In genomic region chr1:24830680-24831272, GRCh38 we compare ENCODE assay signal across 9 cellular contexts.
DNase-seq lines count a peak whose midpoint lies in the region; ATAC-seq, FAIRE-seq and TF ChIP-seq lines count a peak whose summit lies in the region.
"Had no signal": no experiment of that assay in that cellular context is flagged by ENCODE, and none has a peak within 500 bp of the region (broad histone marks: within the 10 kb centered on the region; RNA-seq: fewer than 3 reads in every experiment).

No MANE protein-coding gene starts in this region.

- H3K27me3 ChIP-seq in SU-DHL-6 (ENCODE audit: low read length) (no peaks in the 10 kb centered on the region), pancreas (no peaks in the 10 kb centered on the region)
- H3K27me3 ChIP-seq: BLaER1 had no signal

- H3K79me2 ChIP-seq in SU-DHL-6 (ENCODE audit: insufficient read depth, low read length), result peaks cover 71% of the 10 kb centered on the region

- peaks cover 32% of the 10 kb centered on the region for H4K20me1 ChIP-seq in SU-DHL-6 (ENCODE audit: low read depth, low read length)

- H3K4me2 ChIP-seq in SU-DHL-6 (ENCODE audit: low read depth, low read length, poor library complexity, severe bottlenecking), result no peak overlapping the region
- H3K4me2 ChIP-seq: BLaER1 had no signal

- peaks cover 57% of the 10 kb centered on the region for H3F3A ChIP-seq in SU-DHL-6 (ENCODE audit: insufficient read depth)

- peak overlapping the region; percentile 17; the same call in 1 of the 2 replicates for H3K27ac ChIP-seq in SU-DHL-6 (ENCODE audit: low read depth, low read length)
- no peak overlapping the region for H3K27ac ChIP-seq in pancreas
- H3K27ac ChIP-seq: BLaER1 had no signal

- peak; percentile 91 for FAIRE-seq in pancreas (lab: Jason Lieb, UNC)

- H3K36me3 ChIP-seq in SU-DHL-6 (ENCODE audit: low read length), result peaks cover 32% of the 10 kb centered on the region
- no peaks in the 10 kb centered on the region for H3K36me3 ChIP-seq in pancreas

- TF ChIP-seq CTCF in SU-DHL-6 (IDR thresholded peaks at IDR 0.05; ENCODE audit: insufficient read depth, low read length, poor library complexity, severe bottlenecking), result peak; percentile 47
- peak; percentile 47 for TF ChIP-seq CTCF in foreskin fibroblast (IDR thresholded peaks at IDR 0.05; ENCODE audit: low read depth, low read length)
- peak; percentile 54 to 71 (median 58) for TF ChIP-seq CTCF in pancreas (IDR thresholded peaks at IDR 0.05)

- peaks cover 0 to 6% (median 6%) of the 10 kb centered on the region in 3 donors for H3K4me1 ChIP-seq in pancreas

- ATAC-seq in pancreas (peak; percentile 77 to 93 (median 88)), GM19023 (IDR thresholded peaks at IDR 0.05; ENCODE audit: unreplicated experiment) (no peak)

- no peak overlapping the region for H2AFZ ChIP-seq in SU-DHL-6 (ENCODE audit: low read depth, low read length, severe bottlenecking)

- no peak overlapping the region for H3K4me3 ChIP-seq in SU-DHL-6 (ENCODE audit: insufficient read depth, low read length, poor library complexity, severe bottlenecking)
- H3K4me3 ChIP-seq in foreskin fibroblast (ENCODE audit: low read depth in 1 of 2, low read length in 2 of 2), result no peak overlapping the region
- no peak overlapping the region for H3K4me3 ChIP-seq in pancreas
- H3K4me3 ChIP-seq: BLaER1 had no signal

- H3K9me3 ChIP-seq in SU-DHL-6 (ENCODE audit: insufficient read depth, low read length), result no peaks in the 10 kb centered on the region
- H3K9me3 ChIP-seq in pancreas, result no peaks in the 10 kb centered on the region
- H3K9me3 ChIP-seq: BLaER1 had no signal

- DNase-seq in NCI-H510A treated with DMSO at 0.1 percent for 48 hours (lab: John Stamatoyannopoulos, UW), result peak; percentile 73
- DNase-seq in NCI-H510A (lab: John Stamatoyannopoulos, UW), result no peak
- peak; percentile 78 for DNase-seq in NCI-H1105 treated with DMSO at 0.1 percent for 48 hours (lab: John Stamatoyannopoulos, UW)
- peak; percentile 47 to 78 for DNase-seq in foreskin fibroblast
- DNase-seq in pancreas, result no peak
- DNase-seq in NCI-H226, result no peak

- no peaks in the 10 kb centered on the region for H3K9me2 ChIP-seq in SU-DHL-6 (replicated peaks; ENCODE audit: insufficient read depth, low read length)

- H3K9ac ChIP-seq in SU-DHL-6 (ENCODE audit: low read length), result no peak overlapping the region
- H3K9ac ChIP-seq: BLaER1 had no signal

- 43 to 51% methylated on average over 3 of the region's 3 CpGs for WGBS in pancreas, 2 donors

- intact Hi-C loops in pancreas (cut with DNase I), result no loop called here

Comparison
In these comparisons a context has a peak if more than half of its experiments do, and no peak if none do; other contexts are left out.
1. DNase-seq: peak in NCI-H510A treated with DMSO at 0.1 percent for 48 hours (single experiment), NCI-H1105 treated with DMSO at 0.1 percent for 48 hours (single experiment) and foreskin fibroblast (2 of 2); none in NCI-H510A (single experiment), pancreas (0 of 6) and NCI-H226 (single experiment).
2. Peak in every context shown above with its lines, with median percentiles within 50 percentile points of each other: CTCF ChIP-seq.